ENCODE assay signal across 10 cellular contexts in genomic region chr16:81836279-81837054, GRCh38. TPM values are rescaled to one million over a fixed set of nuclear protein-coding genes. Genes with fewer than 3 reads are reported as not detected.
DNase-seq lines count a peak whose midpoint lies in the region; ATAC-seq and TF ChIP-seq lines count a peak whose summit lies in the region.
"Had no signal": no experiment of that assay in that cellular context is flagged by ENCODE, and none has a peak within 500 bp of the region (broad histone marks: within the 10 kb centered on the region; RNA-seq: fewer than 3 reads in every experiment).

No MANE protein-coding gene starts in this region.

- ATAC-seq in GM18519 (IDR thresholded peaks at IDR 0.05; ENCODE audit: low FRiP score, unreplicated experiment) = peak; percentile 52
- ATAC-seq in GM21526 (IDR thresholded peaks at IDR 0.05; ENCODE audit: low FRiP score, unreplicated experiment) = peak; percentile 62
- peak; percentile 57 for ATAC-seq in HG03342 (IDR thresholded peaks at IDR 0.05; ENCODE audit: unreplicated experiment)
- ATAC-seq in upper lobe of right lung = no peak
- ATAC-seq: pancreas had no signal

- TF ChIP-seq CTCF in upper lobe of right lung (IDR thresholded peaks at IDR 0.05) = no peak

- intact Hi-C loops in upper lobe of right lung (cut with DNase I) = no loop called here

- H3K9me3 Mint-ChIP-seq in immature natural killer cell = no peaks in the 10 kb centered on the region

- no peak for DNase-seq in immature natural killer cell
- DNase-seq in upper lobe of right lung = no peak
- DNase-seq in ureter (ENCODE audit: low spot score) = no peak
- no peak for DNase-seq in NCI-H187 treated with DMSO at 0.1 percent for 48 hours (lab: John Stamatoyannopoulos, UW)
- DNase-seq in dermis blood vessel endothelial cell = no peak
- DNase-seq: hypothalamus had no signal

- H3K27ac Mint-ChIP-seq in immature natural killer cell = peak overlapping the region; percentile 80 to 95 (median 91)

- peaks cover 0 to 5% (median 3%) of the 10 kb centered on the region in 3 donors for H3K36me3 Mint-ChIP-seq in immature natural killer cell

- no peaks in the 10 kb centered on the region for H3K9me3 ChIP-seq in upper lobe of right lung
- H3K9me3 ChIP-seq: pancreas had no signal

- no peak overlapping the region for H3K27ac ChIP-seq in upper lobe of right lung
- H3K27ac ChIP-seq: pancreas had no signal

- no peaks in the 10 kb centered on the region for H3K36me3 ChIP-seq in upper lobe of right lung
- H3K36me3 ChIP-seq: pancreas had no signal

- H3K4me1 Mint-ChIP-seq in immature natural killer cell = peaks cover 83 to 95% of the 10 kb centered on the region in 2 donors

- H3K4me1 ChIP-seq in upper lobe of right lung = peaks cover 8% of the 10 kb centered on the region
- H3K4me1 ChIP-seq: pancreas had no signal

- H3K4me3 ChIP-seq in upper lobe of right lung = no peak overlapping the region
- H3K4me3 ChIP-seq: pancreas had no signal

- H3K27me3 Mint-ChIP-seq in immature natural killer cell (ENCODE audit: low read depth in 3 of 3) = peaks cover 4 to 8% (median 7%) of the 10 kb centered on the region in 3 donors

- H3K27me3 ChIP-seq in upper lobe of right lung = no peaks in the 10 kb centered on the region
- H3K27me3 ChIP-seq: pancreas had no signal

- peak overlapping the region; percentile 36 to 59 (median 53) for H3K4me3 Mint-ChIP-seq in immature natural killer cell

RNA-seq across cellular contexts. Expression of gene PLCG2, which starts 57.4 kb away (rescaled TPM):
- 10 to 100 TPM; 24.4 to 91.6 (median 46.4) TPM for polyA plus RNA-seq in immature natural killer cell
- total RNA-seq in upper lobe of right lung (47.6 TPM), ureter (37.6 TPM), dermis blood vessel endothelial cell (23.2 and 23.5 TPM in 2 replicates)
